9 cellular contexts compared by ENCODE assay signal in genomic region chr21:32653326-32653901, GRCh38. TPM values are rescaled to one million over a fixed set of nuclear protein-coding genes. Genes with fewer than 3 reads are reported as not detected.
A peak's percentile ranks its signal among the peaks of the same experiment; 100 is the strongest.
DNase-seq lines count a peak whose midpoint lies in the region; ATAC-seq, FAIRE-seq and TF ChIP-seq lines count a peak whose summit lies in the region.
"Had no signal": no experiment of that assay in that cellular context is flagged by ENCODE, and none has a peak within 500 bp of the region (broad histone marks: within the 10 kb centered on the region; RNA-seq: fewer than 3 reads in every experiment).

No MANE protein-coding gene starts in this region.

- no peak for FAIRE-seq in HTR-8/SVneo (lab: Jason Lieb, UNC)

- no peak overlapping the region for H3K4me3 Mint-ChIP-seq in activated naive CD4-positive, alpha-beta T cell treated with anti-CD3 and anti-CD28 coated beads for 36 hours
- H3K4me3 Mint-ChIP-seq: central memory CD8-positive, alpha-beta T cell had no signal

- TF ChIP-seq POLR2A in erythroblast (IDR thresholded peaks at IDR 0.05; ENCODE audit: low read length) = no peak

- no peak overlapping the region for H3K27ac Mint-ChIP-seq in activated naive CD4-positive, alpha-beta T cell treated with anti-CD3 and anti-CD28 coated beads for 36 hours

- CTCF ChIA-PET in activated naive CD4-positive, alpha-beta T cell treated with anti-CD3 and anti-CD28 coated beads for 36 hours (lab: Charles Lee) = interaction anchor here (0.7 to 1.3 kb wide), 5 partner anchors 16 to 177 kb away, joined by 3 to 7 read pairs (median 4); partner anchors contain the start of gene PAXBP1

- H3K36me3 Mint-ChIP-seq in activated naive CD4-positive, alpha-beta T cell treated with anti-CD3 and anti-CD28 coated beads for 36 hours (ENCODE audit: low read depth) = peaks cover 8% of the 10 kb centered on the region

- no peak for ATAC-seq in HG02610 (IDR thresholded peaks at IDR 0.05; ENCODE audit: unreplicated experiment)

- intact Hi-C loops in activated naive CD4-positive, alpha-beta T cell treated with anti-CD3 and anti-CD28 coated beads for 36 hours (cut with micrococcal nuclease) = loop anchor here (1.0 to 10.0 kb wide), 6 partner anchors 75 to 543 kb away; partner anchors contain the start of gene SYNJ1

- H3K4me1 Mint-ChIP-seq in activated naive CD4-positive, alpha-beta T cell treated with anti-CD3 and anti-CD28 coated beads for 36 hours (ENCODE audit: low read depth) = peaks cover 3% of the 10 kb centered on the region
- H3K4me1 Mint-ChIP-seq: central memory CD8-positive, alpha-beta T cell had no signal

- no peaks in the 10 kb centered on the region for H3K27me3 Mint-ChIP-seq in activated naive CD4-positive, alpha-beta T cell treated with anti-CD3 and anti-CD28 coated beads for 36 hours (ENCODE audit: low read depth)
- H3K27me3 Mint-ChIP-seq: central memory CD8-positive, alpha-beta T cell had no signal

- peak; percentile 50 for DNase-seq in activated naive CD4-positive, alpha-beta T cell treated with anti-CD3 and anti-CD28 coated beads for 36 hours
- DNase-seq in activated naive CD4-positive, alpha-beta T cell treated with Interleukin-2 at 50 U/mL for 16 hours = no peak
- DNase-seq in HTR-8/SVneo (ENCODE audit: insufficient read length, low spot score) (peak; percentile 27), SW480 (ENCODE audit: low spot score) (peak; percentile 49), erythroblast (lab: John Stamatoyannopoulos, UW) (peak; percentile 60 to 74), retina (peak; percentile 42), GDM1 (lab: John Stamatoyannopoulos, UW) (no peak)

- H3K9me3 Mint-ChIP-seq in activated naive CD4-positive, alpha-beta T cell treated with anti-CD3 and anti-CD28 coated beads for 36 hours = no peaks in the 10 kb centered on the region
- H3K9me3 Mint-ChIP-seq: central memory CD8-positive, alpha-beta T cell had no signal

RNA-seq across cellular contexts. Expression of gene CFAP298, which starts 41.2 kb away (rescaled TPM):
- 10 to 100 TPM; 33.3 to 35.6 TPM for total RNA-seq in activated naive CD4-positive, alpha-beta T cell treated with anti-CD3 and anti-CD28 coated beads for 36 hours

Comparison
In these comparisons a context has a peak if more than half of its experiments do, and no peak if none do; other contexts are left out.
1. DNase-seq: peak in activated naive CD4-positive, alpha-beta T cell treated with anti-CD3 and anti-CD28 coated beads for 36 hours (single experiment), HTR-8/SVneo (single experiment), SW480 (single experiment), erythroblast (2 of 2) and retina (single experiment); none in activated naive CD4-positive, alpha-beta T cell treated with Interleukin-2 at 50 U/mL for 16 hours (single experiment) and GDM1 (single experiment).